In the genomic region with DNA sequence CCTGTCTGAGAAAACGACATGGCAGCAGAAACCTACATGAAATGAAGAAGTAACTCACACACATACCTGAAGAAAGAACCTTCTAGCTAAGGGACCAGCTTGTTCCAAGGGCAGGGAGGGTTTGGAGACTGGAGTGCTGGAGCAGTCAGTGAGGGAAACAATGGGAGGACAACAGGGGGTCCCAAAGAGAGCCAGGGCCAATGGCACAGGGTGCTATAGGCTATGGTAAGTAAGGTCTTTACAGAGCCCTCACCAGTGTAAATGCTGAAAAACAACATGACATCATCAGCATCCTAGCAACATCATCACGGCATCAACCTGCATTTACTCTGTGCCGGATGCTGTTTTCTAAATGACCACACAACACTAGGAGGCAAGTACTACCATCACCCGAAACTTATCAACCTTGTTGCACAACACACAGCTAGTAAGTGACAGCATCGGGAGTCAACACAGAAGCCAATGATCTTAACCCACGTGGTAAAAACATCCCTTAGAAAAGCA, we compare ENCODE assay signal across 1 cellular context.
TF ChIP-seq lines count a peak whose summit lies in the region.

No MANE protein-coding gene starts in this region.

TF ChIP-seq in HepG2, 621 proteins besides CTCF, POLR2A, EP300 and RAD21 (continued from another document):
- TF ChIP-seq SP1 (IDR thresholded peaks at IDR 0.05) = no peak
- TF ChIP-seq SP1 (CRISPR knock-in tag; IDR thresholded peaks at IDR 0.05) = no peak
- TF ChIP-seq CREB1 (IDR thresholded peaks at IDR 0.05) = peak; percentile 45
- no peak for TF ChIP-seq CREB1 (CRISPR knock-in tag; IDR thresholded peaks at IDR 0.05)
- no peak for TF ChIP-seq ATAD3A (CRISPR knock-in tag; IDR thresholded peaks at IDR 0.05)
- peak; percentile 65 for TF ChIP-seq ATF7 (IDR thresholded peaks at IDR 0.05)
- TF ChIP-seq ATF7 (CRISPR knock-in tag; IDR thresholded peaks at IDR 0.05) = no peak
- no peak for TF ChIP-seq HOXA9 (CRISPR knock-in tag; IDR thresholded peaks at IDR 0.05; ENCODE audit: borderline replicate concordance)
- TF ChIP-seq MAZ (IDR thresholded peaks at IDR 0.05; ENCODE audit: borderline replicate concordance, low read depth, low read length) = no peak
- TF ChIP-seq MAZ (CRISPR knock-in tag; IDR thresholded peaks at IDR 0.05; ENCODE audit: low read depth) = no peak
